Comparison of ENCODE assay signal across 16 cellular contexts in genomic region chr4:112315446-112315845, GRCh38.
"Had no signal": no experiment of that assay in that cellular context is flagged by ENCODE, and none has a peak within 500 bp of the region (broad histone marks: within the 10 kb centered on the region; RNA-seq: fewer than 3 reads in every experiment).

No MANE protein-coding gene starts in this region.

- H3K4me3 ChIP-seq: ovary, skin epidermis, uterus had no signal

- H3K4me1 ChIP-seq: uterus had no signal

- H3K27me3 ChIP-seq: ovary, uterus had no signal

- H3K36me3 Mint-ChIP-seq: brain had no signal

- H3K36me3 ChIP-seq: ovary, uterus had no signal

- H3K4me1 Mint-ChIP-seq: brain, endodermal cell, neural crest cell had no signal

- H3K27ac Mint-ChIP-seq: activated naive CD4-positive, alpha-beta T cell treated with anti-CD3 and anti-CD28 coated beads, Interleukin-2, amount 50 U/mL, for 72 hours; brain; endodermal cell; T-helper 2 cell treated with Interferon-gamma antibody and Interleukin-4, amounts not matched to agents 5 μg/mL and 100 μg/mL, for 36 hours had no signal

- H3K4me3 Mint-ChIP-seq: activated T-cell treated with anti-CD3 and anti-CD28 coated beads, Interleukin-2, amount 50 U/mL, for 4 hours; brain; endodermal cell; neural crest cell; T-helper 2 cell treated with Interferon-gamma antibody and Interleukin-4, amounts not matched to agents 5 μg/mL and 100 μg/mL, for 36 hours had no signal

- H3K9me3 Mint-ChIP-seq: activated naive CD4-positive, alpha-beta T cell treated with anti-CD3 and anti-CD28 coated beads, Interleukin-2, amount 50 U/mL, for 72 hours; activated T-cell treated with anti-CD3 and anti-CD28 coated beads, Interleukin-2, amount 50 U/mL, for 4 hours; endodermal cell; neural crest cell; T-helper 2 cell treated with Interferon-gamma antibody and Interleukin-4, amounts not matched to agents 5 μg/mL and 100 μg/mL, for 36 hours had no signal

- DNase-seq: activated CD4-positive, alpha-beta T cell treated with anti-CD3 and anti-CD28 coated beads, Interleukin-2, amount 50 U/mL, for 4 hours; activated CD4-positive, CD25-positive, alpha-beta regulatory T cell treated with anti-CD3 and anti-CD28 coated beads, Interleukin-2, amount 50 U/mL, for 72 hours; activated effector memory CD4-positive, alpha-beta T cell treated with anti-CD3 and anti-CD28 coated beads, Interleukin-2, amount 50 U/mL, for 16 hours; activated T-cell treated with anti-CD3 and anti-CD28 coated beads, Interleukin-2, amount 50 U/mL, for 4 hours; amygdala; endodermal cell; erythroblast; hippocampal formation; mesendoderm; ovary; uterus had no signal

- H3K27ac ChIP-seq: ovary, skin epidermis, uterus had no signal

- H3K9me3 ChIP-seq: ovary, uterus had no signal

- ATAC-seq: activated naive CD4-positive, alpha-beta T cell treated with anti-CD3 and anti-CD28 coated beads, Interleukin-2, amount 50 U/mL, for 72 hours; activated T-cell treated with anti-CD3 and anti-CD28 coated beads, Interleukin-2, amount 50 U/mL, for 4 hours had no signal
